ENCODE assay signal across 10 cellular contexts in the genomic region with DNA sequence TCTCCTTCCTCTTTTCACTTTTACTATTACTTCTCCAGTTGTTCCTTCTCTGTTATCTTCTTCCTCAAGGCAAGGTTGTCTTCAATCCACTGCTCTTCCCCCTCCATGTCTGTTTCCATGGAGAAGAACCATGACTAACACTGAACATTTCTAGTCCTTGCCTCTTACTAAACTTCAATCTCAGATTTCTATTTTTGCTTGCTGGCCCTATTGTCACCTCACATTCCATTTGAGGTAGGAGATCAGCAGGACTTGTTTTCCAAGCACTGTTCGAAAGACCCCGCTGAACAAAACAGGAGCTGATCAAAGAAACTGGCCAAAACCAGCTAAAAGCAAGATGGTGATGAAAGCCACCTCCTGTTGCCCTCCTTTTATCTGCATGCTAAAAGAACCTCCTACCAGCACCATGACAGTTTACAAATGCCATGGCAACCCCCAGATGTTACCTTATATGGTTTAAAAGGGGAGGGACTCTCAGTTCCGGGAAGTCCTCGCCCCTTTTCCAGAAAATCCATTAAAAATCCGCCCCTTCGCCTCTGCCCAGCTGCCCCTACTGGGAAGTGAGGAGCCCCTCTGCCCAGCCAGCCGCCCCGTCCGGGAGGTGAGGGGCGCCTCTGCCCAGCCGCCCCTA. TPM values are rescaled to one million over a fixed set of nuclear protein-coding genes. Genes with fewer than 3 reads are reported as not detected.
A peak's percentile ranks its signal among the peaks of the same experiment; 100 is the strongest.
DNase-seq lines count a peak whose midpoint lies in the region; ATAC-seq and TF ChIP-seq lines count a peak whose summit lies in the region.
"Had no signal": no experiment of that assay in that cellular context is flagged by ENCODE, and none has a peak within 500 bp of the region (broad histone marks: within the 10 kb centered on the region; RNA-seq: fewer than 3 reads in every experiment).

No MANE protein-coding gene starts in this region.

- no peaks in the 10 kb centered on the region for H4K20me1 ChIP-seq in Karpas-422 (ENCODE audit: insufficient read depth, low read depth, low read length)

- no peaks in the 10 kb centered on the region for H3K27me3 ChIP-seq in CD8-positive, alpha-beta T cell (ENCODE audit: insufficient read depth, low read length)
- H3K27me3 ChIP-seq in Karpas-422 (ENCODE audit: low read length), result no peaks in the 10 kb centered on the region

- CTCF ChIA-PET in CD8-positive, alpha-beta T cell (lab: Charles Lee), result no interaction called here

- no peak overlapping the region for H3K4me3 Mint-ChIP-seq in CD8-positive, alpha-beta T cell
- H3K4me3 Mint-ChIP-seq in brain, result peak overlapping the region in 3 of 5 experiments; percentile 42 to 78 (median 70)

- no peak overlapping the region for H3K9ac ChIP-seq in Karpas-422 (ENCODE audit: low read length)

- no peak overlapping the region for H3K4me3 ChIP-seq in CD8-positive, alpha-beta T cell (ENCODE audit: low read depth, low read length)
- no peak overlapping the region for H3K4me3 ChIP-seq in Karpas-422 (ENCODE audit: low read length)

- H3K36me3 Mint-ChIP-seq in CD8-positive, alpha-beta T cell, result peaks cover 40% of the 10 kb centered on the region
- H3K36me3 Mint-ChIP-seq in brain, result peaks cover 55% of the 10 kb centered on the region

- H3K9me3 ChIP-seq in CD8-positive, alpha-beta T cell (ENCODE audit: low read length), result no peaks in the 10 kb centered on the region
- no peaks in the 10 kb centered on the region for H3K9me3 ChIP-seq in Karpas-422 (ENCODE audit: low read length)

- DNase-seq in CD8-positive, alpha-beta T cell, result no peak
- DNase-seq in Karpas-422 (peak; percentile 51), lung microvascular endothelial cell (ENCODE audit: low read depth in 2 of 2) (peak; percentile 13 to 17), NCI-H510A treated with DMSO at 0.1 percent for 48 hours (lab: John Stamatoyannopoulos, UW) (no peak)
- no peak for DNase-seq in NK-92 treated with Interleukin-12 subunit alpha and Interleukin-12 subunit beta, amount 100 ng/mL, for 24 hours (lab: John Stamatoyannopoulos, UW)
- DNase-seq: activated CD4-positive, alpha-beta T cell treated with anti-CD3 and anti-CD28 coated beads, Interleukin-2, amount 50 U/mL, for 4 hours; NCI-H187 treated with DMSO at 0.1 percent for 48 hours had no signal

- peaks cover 63% of the 10 kb centered on the region for H3K79me2 ChIP-seq in Karpas-422 (ENCODE audit: low read length)

- H3K27ac ChIP-seq in CD8-positive, alpha-beta T cell (ENCODE audit: low read depth, low read length), result no peak overlapping the region
- H3K27ac ChIP-seq in Karpas-422 (ENCODE audit: low read length), result no peak overlapping the region

- no peaks in the 10 kb centered on the region for H3K27me3 Mint-ChIP-seq in CD8-positive, alpha-beta T cell (ENCODE audit: low read depth)
- H3K27me3 Mint-ChIP-seq in brain, result no peaks in the 10 kb centered on the region

- no peaks in the 10 kb centered on the region for H3K9me2 ChIP-seq in Karpas-422 (replicated peaks; ENCODE audit: insufficient read depth, low read length)

- H3K4me1 Mint-ChIP-seq in CD8-positive, alpha-beta T cell (ENCODE audit: low read depth), result peaks cover 29% of the 10 kb centered on the region
- peaks cover 15% of the 10 kb centered on the region for H3K4me1 Mint-ChIP-seq in brain

- no peaks in the 10 kb centered on the region for H3K4me1 ChIP-seq in CD8-positive, alpha-beta T cell (ENCODE audit: insufficient read depth, low read length)
- peaks cover 8% of the 10 kb centered on the region for H3K4me1 ChIP-seq in Karpas-422 (ENCODE audit: low read length)

- H3K9me3 Mint-ChIP-seq in CD8-positive, alpha-beta T cell, result no peaks in the 10 kb centered on the region
- H3K9me3 Mint-ChIP-seq in brain, result peaks cover 0 to 10% (median 4%) of the 10 kb centered on the region in 5 experiments

- H3K27ac Mint-ChIP-seq in CD8-positive, alpha-beta T cell, result peak overlapping the region; percentile 52
- H3K27ac Mint-ChIP-seq in brain, result peak overlapping the region in 4 of 5 experiments; percentile 5 to 93 (median 88)

- no peak for ATAC-seq in CD8-positive, alpha-beta T cell
- ATAC-seq in GM21737 (IDR thresholded peaks at IDR 0.05; ENCODE audit: unreplicated experiment) (no peak), HG03520 (IDR thresholded peaks at IDR 0.05; ENCODE audit: unreplicated experiment) (no peak)

- no peak for TF ChIP-seq CTCF in CD8-positive, alpha-beta T cell (IDR thresholded peaks at IDR 0.05)
- TF ChIP-seq CTCF in brain (conservative IDR thresholded peaks at IDR 0.05), result no peak

- H2AFZ ChIP-seq in Karpas-422 (ENCODE audit: low read length), result no peak overlapping the region

- POLR2A ChIA-PET in CD8-positive, alpha-beta T cell (lab: Charles Lee), result no interaction called here

- intact Hi-C loops in CD8-positive, alpha-beta T cell (cut with DNase I, micrococcal nuclease), result no loop called here

- no peaks in the 10 kb centered on the region for H3K36me3 ChIP-seq in CD8-positive, alpha-beta T cell (ENCODE audit: insufficient read depth, low read length)
- 0 out of 2 replicates have a peak, but pooled peaks cover 5% of the 10 kb centered on the region for H3K36me3 ChIP-seq in Karpas-422 (ENCODE audit: insufficient read depth, low read length)

- no peak overlapping the region for H3K4me2 ChIP-seq in Karpas-422 (ENCODE audit: low read depth, low read length, poor library complexity, severe bottlenecking)

RNA-seq across cellular contexts. Expression of a gene that starts 22.6 kb away (rescaled TPM):
- 10 to 100 TPM; 72.5 to 78.5 TPM for total RNA-seq in CD8-positive, alpha-beta T cell
- 32.9 and 40.3 TPM in 2 replicates for total RNA-seq in Karpas-422 (2014; rRNA removed; shearing (Covaris generic); ENCODE audit: low replicate concordance)
- 17.9 TPM for polyA plus RNA-seq in brain (ENCODE audit: insufficient read depth, low read depth, low replicate concordance)
- 14.6 and 27.4 TPM in 2 replicates for total RNA-seq in lung microvascular endothelial cell

RNA-seq across cellular contexts. Expression of a gene that starts 25.0 kb away (rescaled TPM):
- 1 to 10 TPM; 6.9 to 8.6 TPM for total RNA-seq in CD8-positive, alpha-beta T cell
- total RNA-seq in Karpas-422 (2014; rRNA removed; shearing (Covaris generic); ENCODE audit: low replicate concordance), result 40.8 and 51.2 TPM in 2 replicates
- 271 TPM for polyA plus RNA-seq in brain (ENCODE audit: insufficient read depth, low read depth, low replicate concordance)
- total RNA-seq in lung microvascular endothelial cell, result 15.5 and 24.6 TPM in 2 replicates

Comparison
In these comparisons a context has a peak if more than half of its experiments do, and no peak if none do; other contexts are left out.
1. DNase-seq: peak in Karpas-422 (single experiment) and lung microvascular endothelial cell (2 of 2); none in CD8-positive, alpha-beta T cell (0 of 7), NK-92 treated with Interleukin-12 subunit alpha and Interleukin-12 subunit beta, amount 100 ng/mL, for 24 hours (single experiment) and NCI-H510A treated with DMSO at 0.1 percent for 48 hours (single experiment).